ENCODE assay signal across 1 cellular context in the genomic region with DNA sequence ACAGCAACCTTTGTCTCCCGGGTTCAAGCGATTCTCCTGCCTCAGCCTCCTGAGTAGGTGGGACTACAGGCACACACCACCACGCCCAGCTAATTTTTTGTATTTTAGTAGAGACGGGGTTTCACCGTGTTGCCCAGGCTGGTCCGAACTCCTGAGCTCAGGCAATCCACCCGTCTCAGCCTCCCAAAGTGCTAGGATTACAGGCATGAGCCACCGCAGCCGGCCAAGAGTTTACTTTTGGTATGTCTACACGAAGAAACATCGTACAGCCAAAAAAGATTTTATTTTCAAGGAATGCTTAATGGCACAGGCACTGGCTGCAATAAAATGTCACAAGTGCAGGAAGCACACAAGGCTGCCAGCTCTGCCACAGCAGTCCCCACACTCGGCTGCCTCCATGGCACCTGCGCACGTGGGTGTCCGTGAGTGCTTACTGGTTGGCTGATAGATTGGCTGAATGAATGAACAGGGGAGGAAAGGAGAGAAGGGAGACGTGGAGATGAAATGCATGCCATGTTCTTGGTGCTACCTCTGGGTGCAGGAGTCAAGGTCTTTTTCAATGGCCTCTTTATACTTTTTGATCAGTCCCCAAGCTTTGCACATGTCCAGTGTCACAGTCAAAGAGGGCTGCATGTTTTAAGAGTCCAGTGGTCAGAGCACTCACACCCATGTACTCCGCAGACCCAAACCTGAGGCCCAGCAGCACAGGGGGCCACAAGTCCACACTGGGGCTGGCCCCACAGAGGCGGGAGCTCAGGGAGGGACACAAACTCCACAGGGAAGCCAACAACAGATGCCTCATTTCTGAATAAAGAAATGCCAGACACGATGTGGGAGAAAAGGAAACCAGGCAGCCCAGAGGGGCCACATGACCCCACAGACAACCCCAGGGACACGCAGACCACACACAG.
A peak's percentile ranks its signal among the peaks of the same experiment; 100 is the strongest.
TF ChIP-seq lines count a peak whose summit lies in the region.

No MANE protein-coding gene starts in this region.

TF ChIP-seq in HepG2, 621 proteins besides CTCF, POLR2A, EP300 and RAD21 (continued from another document and continues in another):
- TF ChIP-seq, protein P1, sequence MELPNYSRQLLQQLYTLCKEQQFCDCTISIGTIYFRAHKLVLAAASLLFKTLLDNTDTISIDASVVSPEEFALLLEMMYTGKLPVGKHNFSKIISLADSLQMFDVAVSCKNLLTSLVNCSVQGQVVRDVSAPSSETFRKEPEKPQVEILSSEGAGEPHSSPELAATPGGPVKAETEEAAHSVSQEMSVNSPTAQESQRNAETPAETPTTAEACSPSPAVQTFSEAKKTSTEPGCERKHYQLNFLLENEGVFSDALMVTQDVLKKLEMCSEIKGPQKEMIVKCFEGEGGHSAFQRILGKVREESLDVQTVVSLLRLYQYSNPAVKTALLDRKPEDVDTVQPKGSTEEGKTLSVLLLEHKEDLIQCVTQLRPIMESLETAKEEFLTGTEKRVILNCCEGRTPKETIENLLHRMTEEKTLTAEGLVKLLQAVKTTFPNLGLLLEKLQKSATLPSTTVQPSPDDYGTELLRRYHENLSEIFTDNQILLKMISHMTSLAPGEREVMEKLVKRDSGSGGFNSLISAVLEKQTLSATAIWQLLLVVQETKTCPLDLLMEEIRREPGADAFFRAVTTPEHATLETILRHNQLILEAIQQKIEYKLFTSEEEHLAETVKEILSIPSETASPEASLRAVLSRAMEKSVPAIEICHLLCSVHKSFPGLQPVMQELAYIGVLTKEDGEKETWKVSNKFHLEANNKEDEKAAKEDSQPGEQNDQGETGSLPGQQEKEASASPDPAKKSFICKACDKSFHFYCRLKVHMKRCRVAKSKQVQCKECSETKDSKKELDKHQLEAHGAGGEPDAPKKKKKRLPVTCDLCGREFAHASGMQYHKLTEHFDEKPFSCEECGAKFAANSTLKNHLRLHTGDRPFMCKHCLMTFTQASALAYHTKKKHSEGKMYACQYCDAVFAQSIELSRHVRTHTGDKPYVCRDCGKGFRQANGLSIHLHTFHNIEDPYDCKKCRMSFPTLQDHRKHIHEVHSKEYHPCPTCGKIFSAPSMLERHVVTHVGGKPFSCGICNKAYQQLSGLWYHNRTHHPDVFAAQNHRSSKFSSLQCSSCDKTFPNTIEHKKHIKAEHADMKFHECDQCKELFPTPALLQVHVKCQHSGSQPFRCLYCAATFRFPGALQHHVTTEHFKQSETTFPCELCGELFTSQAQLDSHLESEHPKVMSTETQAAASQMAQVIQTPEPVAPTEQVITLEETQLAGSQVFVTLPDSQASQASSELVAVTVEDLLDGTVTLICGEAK (IDR thresholded peaks at IDR 0.05): no peak
- TF ChIP-seq, protein P1 (CRISPR knock-in tag; IDR thresholded peaks at IDR 0.05): peak; percentile 39; the same call in 1 of the 2 replicates
- TF ChIP-seq MTA1 (CRISPR knock-in tag; IDR thresholded peaks at IDR 0.05; ENCODE audit: borderline replicate concordance) (0 out of 2 replicates have a peak, but pooled peaks have one; percentile 24), ZNF644 (CRISPR knock-in tag; IDR thresholded peaks at IDR 0.05; ENCODE audit: low read depth) (peak; percentile 49; the same call in 1 of the 2 replicates), SOX6 (IDR thresholded peaks at IDR 0.05) (no peak), SOX6 (CRISPR knock-in tag; IDR thresholded peaks at IDR 0.05) (peak; percentile 32; the same call in 1 of the 2 replicates), ZNF451 (CRISPR knock-in tag; IDR thresholded peaks at IDR 0.05) (no peak), RORA (CRISPR knock-in tag; IDR thresholded peaks at IDR 0.05) (no peak), TRIM24 (CRISPR knock-in tag; IDR thresholded peaks at IDR 0.05) (no peak), JUNB (CRISPR knock-in tag; IDR thresholded peaks at IDR 0.05; ENCODE audit: borderline replicate concordance) (no peak), CAMTA2 (CRISPR knock-in tag; IDR thresholded peaks at IDR 0.05; ENCODE audit: borderline replicate concordance) (no peak), ZNF543 (CRISPR knock-in tag; IDR thresholded peaks at IDR 0.05) (no peak), SALL1 (CRISPR knock-in tag; IDR thresholded peaks at IDR 0.05) (peak; percentile 58), KLF16 (CRISPR knock-in tag; IDR thresholded peaks at IDR 0.05) (no peak), ZNF567 (CRISPR knock-in tag; IDR thresholded peaks at IDR 0.05; ENCODE audit: borderline replicate concordance) (no peak)
- TF ChIP-seq, protein P2, sequence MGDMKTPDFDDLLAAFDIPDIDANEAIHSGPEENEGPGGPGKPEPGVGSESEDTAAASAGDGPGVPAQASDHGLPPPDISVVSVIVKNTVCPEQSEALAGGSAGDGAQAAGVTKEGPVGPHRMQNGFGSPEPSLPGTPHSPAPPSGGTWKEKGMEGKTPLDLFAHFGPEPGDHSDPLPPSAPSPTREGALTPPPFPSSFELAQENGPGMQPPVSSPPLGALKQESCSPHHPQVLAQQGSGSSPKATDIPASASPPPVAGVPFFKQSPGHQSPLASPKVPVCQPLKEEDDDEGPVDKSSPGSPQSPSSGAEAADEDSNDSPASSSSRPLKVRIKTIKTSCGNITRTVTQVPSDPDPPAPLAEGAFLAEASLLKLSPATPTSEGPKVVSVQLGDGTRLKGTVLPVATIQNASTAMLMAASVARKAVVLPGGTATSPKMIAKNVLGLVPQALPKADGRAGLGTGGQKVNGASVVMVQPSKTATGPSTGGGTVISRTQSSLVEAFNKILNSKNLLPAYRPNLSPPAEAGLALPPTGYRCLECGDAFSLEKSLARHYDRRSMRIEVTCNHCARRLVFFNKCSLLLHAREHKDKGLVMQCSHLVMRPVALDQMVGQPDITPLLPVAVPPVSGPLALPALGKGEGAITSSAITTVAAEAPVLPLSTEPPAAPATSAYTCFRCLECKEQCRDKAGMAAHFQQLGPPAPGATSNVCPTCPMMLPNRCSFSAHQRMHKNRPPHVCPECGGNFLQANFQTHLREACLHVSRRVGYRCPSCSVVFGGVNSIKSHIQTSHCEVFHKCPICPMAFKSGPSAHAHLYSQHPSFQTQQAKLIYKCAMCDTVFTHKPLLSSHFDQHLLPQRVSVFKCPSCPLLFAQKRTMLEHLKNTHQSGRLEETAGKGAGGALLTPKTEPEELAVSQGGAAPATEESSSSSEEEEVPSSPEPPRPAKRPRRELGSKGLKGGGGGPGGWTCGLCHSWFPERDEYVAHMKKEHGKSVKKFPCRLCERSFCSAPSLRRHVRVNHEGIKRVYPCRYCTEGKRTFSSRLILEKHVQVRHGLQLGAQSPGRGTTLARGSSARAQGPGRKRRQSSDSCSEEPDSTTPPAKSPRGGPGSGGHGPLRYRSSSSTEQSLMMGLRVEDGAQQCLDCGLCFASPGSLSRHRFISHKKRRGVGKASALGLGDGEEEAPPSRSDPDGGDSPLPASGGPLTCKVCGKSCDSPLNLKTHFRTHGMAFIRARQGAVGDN (CRISPR knock-in tag; IDR thresholded peaks at IDR 0.05): peak; percentile 76
- TF ChIP-seq, protein P3, sequence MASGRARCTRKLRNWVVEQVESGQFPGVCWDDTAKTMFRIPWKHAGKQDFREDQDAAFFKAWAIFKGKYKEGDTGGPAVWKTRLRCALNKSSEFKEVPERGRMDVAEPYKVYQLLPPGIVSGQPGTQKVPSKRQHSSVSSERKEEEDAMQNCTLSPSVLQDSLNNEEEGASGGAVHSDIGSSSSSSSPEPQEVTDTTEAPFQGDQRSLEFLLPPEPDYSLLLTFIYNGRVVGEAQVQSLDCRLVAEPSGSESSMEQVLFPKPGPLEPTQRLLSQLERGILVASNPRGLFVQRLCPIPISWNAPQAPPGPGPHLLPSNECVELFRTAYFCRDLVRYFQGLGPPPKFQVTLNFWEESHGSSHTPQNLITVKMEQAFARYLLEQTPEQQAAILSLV (CRISPR knock-in tag; IDR thresholded peaks at IDR 0.05; ENCODE audit: borderline replicate concordance): no peak
- TF ChIP-seq, protein P4, sequence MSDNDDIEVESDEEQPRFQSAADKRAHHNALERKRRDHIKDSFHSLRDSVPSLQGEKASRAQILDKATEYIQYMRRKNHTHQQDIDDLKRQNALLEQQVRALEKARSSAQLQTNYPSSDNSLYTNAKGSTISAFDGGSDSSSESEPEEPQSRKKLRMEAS (IDR thresholded peaks at IDR 0.05): 0 out of 2 replicates have a peak, but pooled peaks have one; percentile 23
- TF ChIP-seq, protein P5, sequence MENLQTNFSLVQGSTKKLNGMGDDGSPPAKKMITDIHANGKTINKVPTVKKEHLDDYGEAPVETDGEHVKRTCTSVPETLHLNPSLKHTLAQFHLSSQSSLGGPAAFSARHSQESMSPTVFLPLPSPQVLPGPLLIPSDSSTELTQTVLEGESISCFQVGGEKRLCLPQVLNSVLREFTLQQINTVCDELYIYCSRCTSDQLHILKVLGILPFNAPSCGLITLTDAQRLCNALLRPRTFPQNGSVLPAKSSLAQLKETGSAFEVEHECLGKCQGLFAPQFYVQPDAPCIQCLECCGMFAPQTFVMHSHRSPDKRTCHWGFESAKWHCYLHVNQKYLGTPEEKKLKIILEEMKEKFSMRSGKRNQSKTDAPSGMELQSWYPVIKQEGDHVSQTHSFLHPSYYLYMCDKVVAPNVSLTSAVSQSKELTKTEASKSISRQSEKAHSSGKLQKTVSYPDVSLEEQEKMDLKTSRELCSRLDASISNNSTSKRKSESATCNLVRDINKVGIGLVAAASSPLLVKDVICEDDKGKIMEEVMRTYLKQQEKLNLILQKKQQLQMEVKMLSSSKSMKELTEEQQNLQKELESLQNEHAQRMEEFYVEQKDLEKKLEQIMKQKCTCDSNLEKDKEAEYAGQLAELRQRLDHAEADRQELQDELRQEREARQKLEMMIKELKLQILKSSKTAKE (CRISPR knock-in tag; IDR thresholded peaks at IDR 0.05; ENCODE audit: borderline replicate concordance): 0 out of 2 replicates have a peak, but pooled peaks have one; percentile 11
- TF ChIP-seq, protein P6, sequence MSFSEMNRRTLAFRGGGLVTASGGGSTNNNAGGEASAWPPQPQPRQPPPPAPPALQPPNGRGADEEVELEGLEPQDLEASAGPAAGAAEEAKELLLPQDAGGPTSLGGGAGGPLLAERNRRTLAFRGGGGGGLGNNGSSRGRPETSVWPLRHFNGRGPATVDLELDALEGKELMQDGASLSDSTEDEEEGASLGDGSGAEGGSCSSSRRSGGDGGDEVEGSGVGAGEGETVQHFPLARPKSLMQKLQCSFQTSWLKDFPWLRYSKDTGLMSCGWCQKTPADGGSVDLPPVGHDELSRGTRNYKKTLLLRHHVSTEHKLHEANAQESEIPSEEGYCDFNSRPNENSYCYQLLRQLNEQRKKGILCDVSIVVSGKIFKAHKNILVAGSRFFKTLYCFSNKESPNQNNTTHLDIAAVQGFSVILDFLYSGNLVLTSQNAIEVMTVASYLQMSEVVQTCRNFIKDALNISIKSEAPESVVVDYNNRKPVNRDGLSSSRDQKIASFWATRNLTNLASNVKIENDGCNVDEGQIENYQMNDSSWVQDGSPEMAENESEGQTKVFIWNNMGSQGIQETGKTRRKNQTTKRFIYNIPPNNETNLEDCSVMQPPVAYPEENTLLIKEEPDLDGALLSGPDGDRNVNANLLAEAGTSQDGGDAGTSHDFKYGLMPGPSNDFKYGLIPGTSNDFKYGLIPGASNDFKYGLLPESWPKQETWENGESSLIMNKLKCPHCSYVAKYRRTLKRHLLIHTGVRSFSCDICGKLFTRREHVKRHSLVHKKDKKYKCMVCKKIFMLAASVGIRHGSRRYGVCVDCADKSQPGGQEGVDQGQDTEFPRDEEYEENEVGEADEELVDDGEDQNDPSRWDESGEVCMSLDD (CRISPR knock-in tag; IDR thresholded peaks at IDR 0.05; ENCODE audit: borderline replicate concordance): no peak
- TF ChIP-seq, protein P7, sequence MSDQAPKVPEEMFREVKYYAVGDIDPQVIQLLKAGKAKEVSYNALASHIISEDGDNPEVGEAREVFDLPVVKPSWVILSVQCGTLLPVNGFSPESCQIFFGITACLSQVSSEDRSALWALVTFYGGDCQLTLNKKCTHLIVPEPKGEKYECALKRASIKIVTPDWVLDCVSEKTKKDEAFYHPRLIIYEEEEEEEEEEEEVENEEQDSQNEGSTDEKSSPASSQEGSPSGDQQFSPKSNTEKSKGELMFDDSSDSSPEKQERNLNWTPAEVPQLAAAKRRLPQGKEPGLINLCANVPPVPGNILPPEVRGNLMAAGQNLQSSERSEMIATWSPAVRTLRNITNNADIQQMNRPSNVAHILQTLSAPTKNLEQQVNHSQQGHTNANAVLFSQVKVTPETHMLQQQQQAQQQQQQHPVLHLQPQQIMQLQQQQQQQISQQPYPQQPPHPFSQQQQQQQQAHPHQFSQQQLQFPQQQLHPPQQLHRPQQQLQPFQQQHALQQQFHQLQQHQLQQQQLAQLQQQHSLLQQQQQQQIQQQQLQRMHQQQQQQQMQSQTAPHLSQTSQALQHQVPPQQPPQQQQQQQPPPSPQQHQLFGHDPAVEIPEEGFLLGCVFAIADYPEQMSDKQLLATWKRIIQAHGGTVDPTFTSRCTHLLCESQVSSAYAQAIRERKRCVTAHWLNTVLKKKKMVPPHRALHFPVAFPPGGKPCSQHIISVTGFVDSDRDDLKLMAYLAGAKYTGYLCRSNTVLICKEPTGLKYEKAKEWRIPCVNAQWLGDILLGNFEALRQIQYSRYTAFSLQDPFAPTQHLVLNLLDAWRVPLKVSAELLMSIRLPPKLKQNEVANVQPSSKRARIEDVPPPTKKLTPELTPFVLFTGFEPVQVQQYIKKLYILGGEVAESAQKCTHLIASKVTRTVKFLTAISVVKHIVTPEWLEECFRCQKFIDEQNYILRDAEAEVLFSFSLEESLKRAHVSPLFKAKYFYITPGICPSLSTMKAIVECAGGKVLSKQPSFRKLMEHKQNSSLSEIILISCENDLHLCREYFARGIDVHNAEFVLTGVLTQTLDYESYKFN (CRISPR knock-in tag; conservative IDR thresholded peaks at IDR 0.05): peak; percentile 65
